ENCODE assay signal across 8 cellular contexts in genomic region chr11:8566613-8567210, GRCh38. TPM values are rescaled to one million over a fixed set of nuclear protein-coding genes. Genes with fewer than 3 reads are reported as not detected.
DNase-seq lines count a peak whose midpoint lies in the region; ATAC-seq and TF ChIP-seq lines count a peak whose summit lies in the region.

No MANE protein-coding gene starts in this region.

- H3K4me3 ChIP-seq in BE2C (ENCODE audit: low read depth, low read length) = no peak overlapping the region
- H3K4me3 ChIP-seq in WI38 (ENCODE audit: low read depth, low read length) = no peak overlapping the region
- H3K4me3 ChIP-seq in left ventricle myocardium inferior = no peak overlapping the region
- no peak overlapping the region for H3K4me3 ChIP-seq in stomach
- H3K4me3 ChIP-seq in aorta (ENCODE audit: low read length in 2 of 2) = no peak overlapping the region

- peaks cover 20% of the 10 kb centered on the region for H3K27me3 Mint-ChIP-seq in activated CD4-positive, alpha-beta memory T cell treated with anti-CD3 and anti-CD28 coated beads for 36 hours

- H3K27ac ChIP-seq in left ventricle myocardium inferior (replicated peaks) (no peak overlapping the region), stomach (no peak overlapping the region), aorta (ENCODE audit: low read depth in 1 of 2, low read length in 2 of 2) (no peak overlapping the region)

- no peak for TF ChIP-seq EP300 in stomach (IDR thresholded peaks at IDR 0.05)

- no peaks in the 10 kb centered on the region for H3K4me1 Mint-ChIP-seq in activated CD4-positive, alpha-beta memory T cell treated with anti-CD3 and anti-CD28 coated beads for 36 hours (ENCODE audit: low read depth)

- 24 to 39% (median 36%) methylated on average over 5 of the region's 5 CpGs for WGBS in stomach, 5 donors
- WGBS in aorta, 2 donors = 23 to 42% methylated on average over 5 of the region's 5 CpGs

- H3K4me3 Mint-ChIP-seq in activated CD4-positive, alpha-beta memory T cell treated with anti-CD3 and anti-CD28 coated beads for 36 hours = no peak overlapping the region

- POLR2A ChIA-PET in activated CD4-positive, alpha-beta memory T cell treated with anti-CD3 and anti-CD28 coated beads for 36 hours (lab: Charles Lee) = no interaction called here

- intact Hi-C loops in left ventricle myocardium inferior (cut with micrococcal nuclease) = loop anchor here (2.0 kb wide), 1 partner anchor 342 kb away; no protein-coding TSS in a partner anchor
- intact Hi-C loops in stomach (cut with DNase I; ENCODE audit: low total_unique reads) = loop anchor here (5.0 kb wide), 1 partner anchor 344 kb away; no protein-coding TSS in a partner anchor
- intact Hi-C loops in activated CD4-positive, alpha-beta memory T cell treated with anti-CD3 and anti-CD28 coated beads for 36 hours (cut with micrococcal nuclease) = loop anchor here (1.0 kb wide), 2 partner anchors 228 to 341 kb away; no protein-coding TSS in a partner anchor
- intact Hi-C loops in aorta (cut with DNase I) = loop anchor here (5.0 to 10.0 kb wide), 3 partner anchors 248 to 372 kb away; a partner anchor contains a TSS

- H3K27me3 ChIP-seq in BE2C (no peaks in the 10 kb centered on the region), left ventricle myocardium inferior (ENCODE audit: low read depth) (peaks cover 17% of the 10 kb centered on the region), stomach (no peaks in the 10 kb centered on the region), aorta (ENCODE audit: control insufficient read depth in 1 of 2, insufficient read depth in 2 of 2, low read length in 1 of 2) (no peaks in the 10 kb centered on the region)

- TF ChIP-seq CTCF in BE2C (IDR thresholded peaks at IDR 0.05; ENCODE audit: low read depth, low read length) = peak; percentile 33
- TF ChIP-seq CTCF in WI38 (IDR thresholded peaks at IDR 0.05; ENCODE audit: low read depth, low read length) = peak; percentile 34; the same call in 1 of the 2 replicates
- peak; percentile 80 for TF ChIP-seq CTCF in left ventricle myocardium inferior (IDR thresholded peaks at IDR 0.05; ENCODE audit: borderline replicate concordance)
- peak in 5 of 7 experiments; percentile 34 to 68 (median 58) for TF ChIP-seq CTCF in stomach (IDR thresholded peaks at IDR 0.05)

- H3K36me3 ChIP-seq in BE2C (no peaks in the 10 kb centered on the region), left ventricle myocardium inferior (no peaks in the 10 kb centered on the region), stomach (no peaks in the 10 kb centered on the region), aorta (ENCODE audit: control insufficient read depth in 1 of 2, insufficient read depth in 2 of 2, low read length in 1 of 2) (no peaks in the 10 kb centered on the region)

- no peaks in the 10 kb centered on the region for H3K36me3 Mint-ChIP-seq in activated CD4-positive, alpha-beta memory T cell treated with anti-CD3 and anti-CD28 coated beads for 36 hours

- no peak for DNase-seq in BE2C
- peak; percentile 61 for DNase-seq in NCI-H1105 treated with DMSO at 0.1 percent for 48 hours (lab: John Stamatoyannopoulos, UW)
- no peak for DNase-seq in left ventricle myocardium inferior
- DNase-seq in stomach = no peak
- no peak for DNase-seq in activated CD4-positive, alpha-beta memory T cell treated with anti-CD3 and anti-CD28 coated beads for 36 hours
- no peak for DNase-seq in aorta

- ATAC-seq in GM19035 (IDR thresholded peaks at IDR 0.05; ENCODE audit: unreplicated experiment) (peak; percentile 59), aorta (ENCODE audit: low FRiP score) (no peak)

- no peak overlapping the region for H3K27ac Mint-ChIP-seq in activated CD4-positive, alpha-beta memory T cell treated with anti-CD3 and anti-CD28 coated beads for 36 hours

- H3K9me3 Mint-ChIP-seq in activated CD4-positive, alpha-beta memory T cell treated with anti-CD3 and anti-CD28 coated beads for 36 hours = no peaks in the 10 kb centered on the region

- no peak for TF ChIP-seq POLR2A in stomach (IDR thresholded peaks at IDR 0.05)

- H3K4me1 ChIP-seq in BE2C = no peaks in the 10 kb centered on the region
- no peaks in the 10 kb centered on the region for H3K4me1 ChIP-seq in left ventricle myocardium inferior
- no peaks in the 10 kb centered on the region for H3K4me1 ChIP-seq in stomach
- no peaks in the 10 kb centered on the region for H3K4me1 ChIP-seq in aorta (ENCODE audit: control insufficient read depth in 1 of 2, insufficient read depth in 2 of 2, low read length in 2 of 2)

- CTCF ChIA-PET in activated CD4-positive, alpha-beta memory T cell treated with anti-CD3 and anti-CD28 coated beads for 36 hours (lab: Charles Lee) = interaction anchor here (0.6 to 2.9 kb wide), 24 partner anchors 8 to 571 kb away, joined by 3 to 15 read pairs (median 4); partner anchors contain the start of genes LMO1, RPL27A and TRIM66

- H3K9me3 ChIP-seq in BE2C = no peaks in the 10 kb centered on the region
- H3K9me3 ChIP-seq in left ventricle myocardium inferior (replicated peaks) = peaks cover 4% of the 10 kb centered on the region
- peaks cover 0 to 2% (median under 1%) of the 10 kb centered on the region in 4 donors for H3K9me3 ChIP-seq in stomach
- no peaks in the 10 kb centered on the region for H3K9me3 ChIP-seq in aorta (ENCODE audit: control insufficient read depth, low read length)

RNA-seq across cellular contexts. Expression of gene STK33, which starts 27.3 kb away (rescaled TPM):
- polyA plus RNA-seq in BE2C (2012; ENCODE audit: insufficient read depth, insufficient read length, low read depth) = 6.0 TPM
- total RNA-seq in left ventricle myocardium inferior (25.8 TPM), stomach (10 to 100 TPM in 4 of 5 donors, not detected in 1; 10.9 to 21.3 (median 15.3) TPM), aorta (1 to 10 TPM in 1 of 2 donors, under 1 TPM in 1; 0.88 to 3.8 TPM)
- polyA plus RNA-seq in stomach (1 to 10 TPM; 3.1 to 7.2 (median 4.7) TPM), aorta (1 to 10 TPM in 1 of 2 donors, under 1 TPM in 1; 0.10 to 2.3 TPM)
- total RNA-seq in activated CD4-positive, alpha-beta memory T cell treated with anti-CD3 and anti-CD28 coated beads for 36 hours = under 1 TPM; 0.24 to 0.46 TPM
